Comparison of ENCODE assay signal across 8 cellular contexts in genomic region chr7:139114585-139114984, GRCh38.
"Had no signal": no experiment of that assay in that cellular context is flagged by ENCODE, and none has a peak within 500 bp of the region (broad histone marks: within the 10 kb centered on the region; RNA-seq: fewer than 3 reads in every experiment).

No MANE protein-coding gene starts in this region.

- H3K4me3 Mint-ChIP-seq: HFFc6, IgD-negative memory B cell had no signal

- H3K27ac ChIP-seq: GM23248, HL-60, KMS-11 had no signal

- DNase-seq: GM23248, GOT3, H7, HFFc6, KBM-7 had no signal

- H3K27ac Mint-ChIP-seq: HFFc6 had no signal

- H3K27me3 Mint-ChIP-seq: IgD-negative memory B cell had no signal

- H3K9me3 Mint-ChIP-seq: HFFc6 had no signal
